6 cellular contexts compared by ENCODE assay signal in the genomic region with DNA sequence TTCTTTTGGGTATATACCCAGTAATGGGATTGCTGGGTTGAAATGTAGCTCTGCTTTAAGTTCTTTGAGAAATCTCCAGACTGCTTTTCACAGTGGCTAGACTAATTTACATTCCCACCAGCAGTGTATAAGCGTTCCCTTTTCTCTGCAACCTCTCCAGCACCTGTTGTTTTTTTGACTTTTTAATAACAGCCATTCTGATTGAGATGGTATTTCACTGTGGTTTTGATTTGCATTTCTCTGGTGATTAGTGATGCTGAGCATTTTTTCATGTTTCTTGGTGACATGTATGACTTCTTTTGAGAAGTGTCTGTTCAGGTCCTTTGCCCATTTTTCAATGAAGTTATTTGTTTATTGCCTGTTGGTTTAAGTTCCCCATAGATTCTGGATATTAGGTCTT.
DNase-seq lines count a peak whose midpoint lies in the region; ATAC-seq and TF ChIP-seq lines count a peak whose summit lies in the region.
"Not testable (repeated sequence)": the region's sequence is repeated elsewhere in the genome, so short reads cannot be mapped to it uniquely, and the experiment has no call there.

No MANE protein-coding gene starts in this region.

- H3K27ac ChIP-seq in MM.1S (ENCODE audit: low read length), result not testable (repeated sequence)

- ATAC-seq in GM18520 (IDR thresholded peaks at IDR 0.05; ENCODE audit: unreplicated experiment), result peak; percentile 55
- ATAC-seq in stimulated activated naive B cell treated with anti-CD40 and anti-IgM and Interleukin-4, amounts not matched to agents 10 μg/mL and 1 μg/mL and 100 μg/mL, for 72 hours (replicated peaks), result peak; percentile 57 to 67

- H3K27me3 Mint-ChIP-seq in chondrocyte (ENCODE audit: low read depth); stimulated activated naive B cell treated with anti-CD40 and anti-IgM and Interleukin-4, amounts not matched to agents 10 μg/mL and 1 μg/mL and 100 μg/mL, for 72 hours: not testable (repeated sequence)

- not testable (repeated sequence) for H3K9me3 Mint-ChIP-seq in chondrocyte (ENCODE audit: low read depth); stimulated activated naive B cell treated with anti-CD40 and anti-IgM and Interleukin-4, amounts not matched to agents 10 μg/mL and 1 μg/mL and 100 μg/mL, for 72 hours

- not testable (repeated sequence) for H3K4me2 ChIP-seq in MM.1S (ENCODE audit: low read depth, low read length)

- H3K4me3 Mint-ChIP-seq in chondrocyte (ENCODE audit: unreplicated experiment); stimulated activated naive B cell treated with anti-CD40 and anti-IgM and Interleukin-4, amounts not matched to agents 10 μg/mL and 1 μg/mL and 100 μg/mL, for 72 hours: not testable (repeated sequence)

- not testable (repeated sequence) for H3K4me3 ChIP-seq in GM12865 (ENCODE audit: low read depth, low read length); MM.1S (ENCODE audit: low read length)

- H3F3A ChIP-seq in MM.1S (ENCODE audit: insufficient read depth, low read length), result not testable (repeated sequence)

- DNase-seq in GM12865 (ENCODE audit: low read depth) (peak; percentile 9), MM.1S (peak; percentile 7), NCI-H526 treated with DMSO at 0.1 percent for 48 hours (lab: John Stamatoyannopoulos, UW) (peak; percentile 72)
- not testable (repeated sequence) for DNase-seq in chondrocyte (ENCODE audit: low spot score); stimulated activated naive B cell treated with anti-CD40 and anti-IgM and Interleukin-4, amounts not matched to agents 10 μg/mL and 1 μg/mL and 100 μg/mL, for 72 hours

- not testable (repeated sequence) for H3K79me2 ChIP-seq in MM.1S (ENCODE audit: low read length)

- not testable (repeated sequence) for H3K9me3 ChIP-seq in MM.1S (replicated peaks; ENCODE audit: insufficient read depth, low read length)

- peak overlapping the region; percentile 20 for H3K27ac Mint-ChIP-seq in chondrocyte (ENCODE audit: unreplicated experiment)
- not testable (repeated sequence) for H3K27ac Mint-ChIP-seq in stimulated activated naive B cell treated with anti-CD40 and anti-IgM and Interleukin-4, amounts not matched to agents 10 μg/mL and 1 μg/mL and 100 μg/mL, for 72 hours

- not testable (repeated sequence) for H4K20me1 ChIP-seq in MM.1S (ENCODE audit: insufficient read depth, low read length)

- H3K36me3 Mint-ChIP-seq in chondrocyte (ENCODE audit: low read depth); stimulated activated naive B cell treated with anti-CD40 and anti-IgM and Interleukin-4, amounts not matched to agents 10 μg/mL and 1 μg/mL and 100 μg/mL, for 72 hours: not testable (repeated sequence)

- not testable (repeated sequence) for H3K36me3 ChIP-seq in MM.1S (replicated peaks; ENCODE audit: insufficient read depth, low read length)

- H3K4me1 Mint-ChIP-seq in chondrocyte (ENCODE audit: low read depth), result peaks cover 20% of the 10 kb centered on the region
- peaks cover 11 to 14% of the 10 kb centered on the region in 2 donors for H3K4me1 Mint-ChIP-seq in stimulated activated naive B cell treated with anti-CD40 and anti-IgM and Interleukin-4, amounts not matched to agents 10 μg/mL and 1 μg/mL and 100 μg/mL, for 72 hours

- H3K27me3 ChIP-seq in MM.1S (replicated peaks; ENCODE audit: insufficient read depth, low read length), result not testable (repeated sequence)

- not testable (repeated sequence) for TF ChIP-seq CTCF in GM12865 (IDR thresholded peaks at IDR 0.05; ENCODE audit: insufficient read depth, low read depth, low read length, missing control alignments); MM.1S (IDR thresholded peaks at IDR 0.05; ENCODE audit: low read length); chondrocyte (IDR thresholded peaks at IDR 0.05)

- not testable (repeated sequence) for H3K4me1 ChIP-seq in MM.1S (ENCODE audit: low read length)

- not testable (repeated sequence) for H3K9me2 ChIP-seq in MM.1S (replicated peaks; ENCODE audit: insufficient read depth, low read length)

- H3K9ac ChIP-seq in MM.1S (ENCODE audit: low read length), result not testable (repeated sequence)

- not testable (repeated sequence) for H2AFZ ChIP-seq in MM.1S (ENCODE audit: low read length)
